ENCODE assay signal across 1 cellular context in the genomic region with DNA sequence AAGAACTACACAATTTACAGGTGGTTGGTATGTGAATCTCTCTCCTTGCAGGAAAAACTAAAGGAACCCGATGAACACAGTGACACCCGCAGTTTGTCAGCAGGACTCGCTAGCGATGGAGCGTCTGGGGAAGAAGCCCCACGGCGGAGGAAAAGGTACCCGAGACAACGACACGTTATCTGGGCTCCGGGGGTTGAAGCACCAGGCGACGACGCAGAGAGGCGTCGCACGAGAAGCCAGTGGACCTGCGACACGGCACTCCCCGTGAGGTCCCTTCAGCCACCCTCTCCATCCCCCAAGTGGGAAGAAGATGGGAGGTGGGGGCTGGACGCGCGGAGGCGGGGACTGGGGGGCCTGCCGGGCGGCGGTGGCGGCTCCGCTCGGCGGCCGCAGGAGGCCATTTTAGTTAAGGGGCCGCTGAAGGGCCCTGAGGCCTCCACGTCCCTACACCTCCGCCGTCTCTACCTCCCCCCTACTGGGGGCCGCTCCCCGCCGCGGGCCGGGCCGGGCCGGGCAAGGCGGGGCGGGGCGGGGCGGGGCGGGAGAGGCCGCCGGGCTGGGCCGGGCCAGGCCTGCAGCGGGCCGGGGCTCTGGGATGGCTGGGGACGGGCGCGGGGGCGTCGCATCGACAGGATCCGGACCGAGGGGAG.
TF ChIP-seq lines count a peak whose summit lies in the region.

No MANE protein-coding gene starts in this region.

TF ChIP-seq in HEK293, 187 proteins besides CTCF, POLR2A, EP300 and RAD21 (continued from another document):
- peak; percentile 95 for TF ChIP-seq GLIS1 (tag by site-specific recombination; IDR thresholded peaks at IDR 0.05)
- TF ChIP-seq, protein P1, sequence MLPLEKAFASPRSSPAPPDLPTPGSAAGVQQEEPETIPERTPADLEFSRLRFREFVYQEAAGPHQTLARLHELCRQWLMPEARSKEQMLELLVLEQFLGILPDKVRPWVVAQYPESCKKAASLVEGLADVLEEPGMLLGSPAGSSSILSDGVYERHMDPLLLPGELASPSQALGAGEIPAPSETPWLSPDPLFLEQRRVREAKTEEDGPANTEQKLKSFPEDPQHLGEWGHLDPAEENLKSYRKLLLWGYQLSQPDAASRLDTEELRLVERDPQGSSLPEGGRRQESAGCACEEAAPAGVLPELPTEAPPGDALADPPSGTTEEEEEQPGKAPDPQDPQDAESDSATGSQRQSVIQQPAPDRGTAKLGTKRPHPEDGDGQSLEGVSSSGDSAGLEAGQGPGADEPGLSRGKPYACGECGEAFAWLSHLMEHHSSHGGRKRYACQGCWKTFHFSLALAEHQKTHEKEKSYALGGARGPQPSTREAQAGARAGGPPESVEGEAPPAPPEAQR (tag by site-specific recombination; IDR thresholded peaks at IDR 0.05), result no peak
- peak; percentile 95 for TF ChIP-seq GLIS2 (tag by site-specific recombination; IDR thresholded peaks at IDR 0.05)
- TF ChIP-seq, protein P2, sequence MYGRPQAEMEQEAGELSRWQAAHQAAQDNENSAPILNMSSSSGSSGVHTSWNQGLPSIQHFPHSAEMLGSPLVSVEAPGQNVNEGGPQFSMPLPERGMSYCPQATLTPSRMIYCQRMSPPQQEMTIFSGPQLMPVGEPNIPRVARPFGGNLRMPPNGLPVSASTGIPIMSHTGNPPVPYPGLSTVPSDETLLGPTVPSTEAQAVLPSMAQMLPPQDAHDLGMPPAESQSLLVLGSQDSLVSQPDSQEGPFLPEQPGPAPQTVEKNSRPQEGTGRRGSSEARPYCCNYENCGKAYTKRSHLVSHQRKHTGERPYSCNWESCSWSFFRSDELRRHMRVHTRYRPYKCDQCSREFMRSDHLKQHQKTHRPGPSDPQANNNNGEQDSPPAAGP (tag by site-specific recombination; IDR thresholded peaks at IDR 0.05), result 0 out of 2 replicates have a peak, but pooled peaks have one; percentile 7
- TF ChIP-seq SETDB1 (IDR thresholded peaks at IDR 0.05; ENCODE audit: insufficient read length, low read length), result no peak
- TF ChIP-seq ZNF394 (tag by site-specific recombination; IDR thresholded peaks at IDR 0.05; ENCODE audit: borderline replicate concordance), result no peak
- TF ChIP-seq ZNF610 (tag by site-specific recombination; IDR thresholded peaks at IDR 0.05; ENCODE audit: borderline replicate concordance), result 0 out of 2 replicates have a peak, but pooled peaks have one; percentile 19
- TF ChIP-seq ZNF747 (tag by site-specific recombination; IDR thresholded peaks at IDR 0.05), result no peak
- 0 out of 2 replicates have a peak, but pooled peaks have one; percentile 4 for TF ChIP-seq ZNF146 (tag by site-specific recombination; IDR thresholded peaks at IDR 0.05)
- TF ChIP-seq SP3 (tag by site-specific recombination; IDR thresholded peaks at IDR 0.05), result peak; percentile 76
- TF ChIP-seq, protein P3, sequence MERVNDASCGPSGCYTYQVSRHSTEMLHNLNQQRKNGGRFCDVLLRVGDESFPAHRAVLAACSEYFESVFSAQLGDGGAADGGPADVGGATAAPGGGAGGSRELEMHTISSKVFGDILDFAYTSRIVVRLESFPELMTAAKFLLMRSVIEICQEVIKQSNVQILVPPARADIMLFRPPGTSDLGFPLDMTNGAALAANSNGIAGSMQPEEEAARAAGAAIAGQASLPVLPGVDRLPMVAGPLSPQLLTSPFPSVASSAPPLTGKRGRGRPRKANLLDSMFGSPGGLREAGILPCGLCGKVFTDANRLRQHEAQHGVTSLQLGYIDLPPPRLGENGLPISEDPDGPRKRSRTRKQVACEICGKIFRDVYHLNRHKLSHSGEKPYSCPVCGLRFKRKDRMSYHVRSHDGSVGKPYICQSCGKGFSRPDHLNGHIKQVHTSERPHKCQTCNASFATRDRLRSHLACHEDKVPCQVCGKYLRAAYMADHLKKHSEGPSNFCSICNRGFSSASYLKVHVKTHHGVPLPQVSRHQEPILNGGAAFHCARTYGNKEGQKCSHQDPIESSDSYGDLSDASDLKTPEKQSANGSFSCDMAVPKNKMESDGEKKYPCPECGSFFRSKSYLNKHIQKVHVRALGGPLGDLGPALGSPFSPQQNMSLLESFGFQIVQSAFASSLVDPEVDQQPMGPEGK (tag by site-specific recombination; IDR thresholded peaks at IDR 0.05), result peak; percentile 61; the same call in 1 of the 2 replicates
- TF ChIP-seq ZNF426 (tag by site-specific recombination; IDR thresholded peaks at IDR 0.05), result no peak
- TF ChIP-seq ZNF121 (tag by site-specific recombination; IDR thresholded peaks at IDR 0.05), result no peak
- no peak for TF ChIP-seq ZNF140 (tag by site-specific recombination; IDR thresholded peaks at IDR 0.05)
- no peak for TF ChIP-seq ZNF530 (tag by site-specific recombination; IDR thresholded peaks at IDR 0.05; ENCODE audit: low read depth)
- TF ChIP-seq ZNF335 (tag by site-specific recombination; conservative IDR thresholded peaks at IDR 0.05), result peak; percentile 82; the same call in 1 of the 2 replicates
- TF ChIP-seq, protein P4, sequence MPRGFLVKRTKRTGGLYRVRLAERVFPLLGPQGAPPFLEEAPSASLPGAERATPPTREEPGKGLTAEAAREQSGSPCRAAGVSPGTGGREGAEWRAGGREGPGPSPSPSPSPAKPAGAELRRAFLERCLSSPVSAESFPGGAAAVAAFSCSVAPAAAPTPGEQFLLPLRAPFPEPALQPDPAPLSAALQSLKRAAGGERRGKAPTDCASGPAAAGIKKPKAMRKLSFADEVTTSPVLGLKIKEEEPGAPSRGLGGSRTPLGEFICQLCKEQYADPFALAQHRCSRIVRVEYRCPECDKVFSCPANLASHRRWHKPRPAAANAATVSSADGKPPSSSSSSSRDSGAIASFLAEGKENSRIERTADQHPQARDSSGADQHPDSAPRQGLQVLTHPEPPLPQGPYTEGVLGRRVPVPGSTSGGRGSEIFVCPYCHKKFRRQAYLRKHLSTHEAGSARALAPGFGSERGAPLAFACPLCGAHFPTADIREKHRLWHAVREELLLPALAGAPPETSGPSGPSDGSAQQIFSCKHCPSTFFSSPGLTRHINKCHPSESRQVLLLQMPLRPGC (tag by site-specific recombination; IDR thresholded peaks at IDR 0.05), result no peak
